ENCODE assay signal across 8 cellular contexts in genomic region chr1:72282271-72282656, GRCh38. TPM values are rescaled to one million over a fixed set of nuclear protein-coding genes. Genes with fewer than 3 reads are reported as not detected.
DNase-seq lines count a peak whose midpoint lies in the region; ATAC-seq and TF ChIP-seq lines count a peak whose summit lies in the region.

NEGR1 (minus strand) TSS chr1:72282539.

- intact Hi-C loops in A673 (cut with micrococcal nuclease; ENCODE audit: unreplicated experiment), result no loop called here

- in situ Hi-C loops in GM23248 (cut with MboI), result no loop called here

- CTCF ChIA-PET in A673 (lab: Charles Lee), result no interaction called here
- CTCF ChIA-PET in RWPE1 (lab: Yijun Ruan, JAX), result no interaction called here

- peak within 1 kb of the TSS; percentile 95 for H3K4me2 ChIP-seq in GM23248 (ENCODE audit: unreplicated experiment)

- ATAC-seq in stimulated activated naive CD8-positive, alpha-beta T cell treated with anti-CD3 and anti-CD28 coated beads, Interleukin-15, Interleukin-2, amounts not matched to agents 100 U/mL and 50 U/mL, for 24 hours, result no peak

- peak; percentile 78 for DNase-seq in A673 (ENCODE audit: low spot score)
- peak; percentile 87 for DNase-seq in GM23248
- peak; percentile 5 for DNase-seq in RWPE1 (ENCODE audit: low spot score)
- peak; percentile 68 for DNase-seq in dermis blood vessel endothelial cell
- DNase-seq in stimulated activated naive CD8-positive, alpha-beta T cell treated with anti-CD3 and anti-CD28 coated beads, Interleukin-15, Interleukin-2, amounts not matched to agents 100 U/mL and 50 U/mL, for 24 hours, result peak; percentile 18
- DNase-seq in DMS114 treated with DMSO at 0.1 percent for 48 hours (lab: John Stamatoyannopoulos, UW; ENCODE audit: unreplicated experiment), result no peak
- no peak for DNase-seq in stimulated activated CD4-positive, alpha-beta T cell treated with anti-CD3 and anti-CD28 coated beads, Interleukin-4, amount 100 ng/mL, for 1 hour

- peak within 1 kb of the TSS; percentile 86 for H3K27ac ChIP-seq in A673 (ENCODE audit: low read depth, low read length, poor library complexity, severe bottlenecking)
- H3K27ac ChIP-seq in GM23248, result peak within 1 kb of the TSS; percentile 99
- peak within 1 kb of the TSS; percentile 85 for H3K27ac ChIP-seq in RWPE1
- H3K27ac ChIP-seq in liver (ENCODE audit: low read depth in 1 of 2, low read length in 2 of 2), result peak within 1 kb of the TSS; percentile 28 to 73

- POLR2A ChIA-PET in A673 (lab: Charles Lee; ENCODE audit: low non-redundant PET) (interaction anchor here (0.7 kb wide), 1 partner anchor 45 kb away, joined by 5 read pairs; no protein-coding TSS in a partner anchor), RWPE1 (lab: Yijun Ruan, JAX; ENCODE audit: low non-redundant PET) (no interaction called here)

- no peaks in the 10 kb centered on the region for H3K9me3 ChIP-seq in A673 (ENCODE audit: low read depth, low read length, poor library complexity, severe bottlenecking)
- H3K9me3 ChIP-seq in GM23248 (ENCODE audit: low read depth), result no peaks in the 10 kb centered on the region
- H3K9me3 ChIP-seq in liver (ENCODE audit: control insufficient read depth in 4 of 4, low read length in 3 of 4), result no peaks in the 10 kb centered on the region

- peaks cover 31% of the 10 kb centered on the region for H3K79me2 ChIP-seq in GM23248 (ENCODE audit: insufficient read depth)

- H3K9me2 ChIP-seq in GM23248 (ENCODE audit: insufficient read depth), result no peaks in the 10 kb centered on the region

- H4K20me1 ChIP-seq in GM23248 (ENCODE audit: insufficient read depth), result no peaks in the 10 kb centered on the region

- peak within 1 kb of the TSS; percentile 69 for H3K4me3 ChIP-seq in A673 (ENCODE audit: low read depth, low read length, poor library complexity, severe bottlenecking)
- H3K4me3 ChIP-seq in GM23248, result peak within 1 kb of the TSS; percentile 96
- H3K4me3 ChIP-seq in liver (ENCODE audit: low read depth in 1 of 3, low read length in 3 of 3), result peak within 1 kb of the TSS; percentile 57 to 61 (median 59)

- WGBS in GM23248 (ENCODE audit: low coverage in 1 of 2, low lambda C conversion rate in 2 of 2, missing lambda C conversion rate in 2 of 2), 2 experiments, result 1 to 2% methylated on average over 18 of the region's 18 CpGs
- 2% methylated on average over 18 of the region's 18 CpGs for WGBS in liver

- H3F3A ChIP-seq in GM23248 (ENCODE audit: insufficient read depth), result peaks cover 38% of the 10 kb centered on the region

- TSS peak; percentile 28 for BruUV-seq in A673 (replicated peaks; lab: Mats Ljungman, UMichigan)

- H3K9ac ChIP-seq in GM23248 (peak within 1 kb of the TSS; percentile 98), liver (ENCODE audit: low read depth in 1 of 2, low read length in 2 of 2) (no peak within 1 kb of the TSS)

- H2AFZ ChIP-seq in GM23248, result peak within 1 kb of the TSS; percentile 99

- no peaks in the 10 kb centered on the region for H3K36me3 ChIP-seq in A673 (ENCODE audit: insufficient read depth, low read length, poor library complexity, severe bottlenecking)
- H3K36me3 ChIP-seq in GM23248 (ENCODE audit: low read depth), result no peaks in the 10 kb centered on the region
- H3K36me3 ChIP-seq in liver (ENCODE audit: control insufficient read depth in 4 of 4, insufficient read depth in 3 of 4, low read depth in 1 of 4, low read length in 3 of 4), result no peaks in the 10 kb centered on the region

- H3K4me1 ChIP-seq in A673 (ENCODE audit: insufficient read depth, low read length, poor library complexity, severe bottlenecking) (peaks cover 17% of the 10 kb centered on the region), GM23248 (ENCODE audit: insufficient read depth) (peaks cover 39% of the 10 kb centered on the region), liver (ENCODE audit: control insufficient read depth in 4 of 4, insufficient read depth in 4 of 4, low read length in 3 of 4) (peaks cover 4 to 21% (median 19%) of the 10 kb centered on the region in 4 donors)

- TF ChIP-seq CTCF in A673 (conservative IDR thresholded peaks at IDR 0.05; ENCODE audit: low read depth, low read length) (no peak), RWPE1 (conservative IDR thresholded peaks at IDR 0.05; ENCODE audit: low read depth) (no peak), liver (IDR thresholded peaks at IDR 0.05; ENCODE audit: low read depth, low read length, missing input control) (no peak)

- TF ChIP-seq RAD21 in liver (IDR thresholded peaks at IDR 0.05), result no peak

- H3K27me3 ChIP-seq in A673 (replicated peaks; ENCODE audit: insufficient read depth, low read depth, low read length, poor library complexity) (no peaks in the 10 kb centered on the region), GM23248 (replicated peaks; ENCODE audit: insufficient read depth) (no peaks in the 10 kb centered on the region), liver (ENCODE audit: control insufficient read depth in 4 of 4, insufficient read depth in 4 of 4, low read length in 3 of 4) (no peaks in the 10 kb centered on the region)

TF ChIP-seq in liver, 16 proteins besides CTCF, POLR2A, EP300 and RAD21:
- TF ChIP-seq REST (IDR thresholded peaks at IDR 0.05) (no peak), NR2F2 (IDR thresholded peaks at IDR 0.05) (no peak), JUND (IDR thresholded peaks at IDR 0.05) (no peak), RXRA (IDR thresholded peaks at IDR 0.05) (no peak), GABPA (IDR thresholded peaks at IDR 0.05 in 1 of 2, conservative IDR thresholded peaks at IDR 0.05 in 1 of 2) (no peak), HNF4A (conservative IDR thresholded peaks at IDR 0.05) (no peak), SP1 (IDR thresholded peaks at IDR 0.05) (no peak), YY1 (IDR thresholded peaks at IDR 0.05) (no peak)
- TF ChIP-seq, protein P1, sequence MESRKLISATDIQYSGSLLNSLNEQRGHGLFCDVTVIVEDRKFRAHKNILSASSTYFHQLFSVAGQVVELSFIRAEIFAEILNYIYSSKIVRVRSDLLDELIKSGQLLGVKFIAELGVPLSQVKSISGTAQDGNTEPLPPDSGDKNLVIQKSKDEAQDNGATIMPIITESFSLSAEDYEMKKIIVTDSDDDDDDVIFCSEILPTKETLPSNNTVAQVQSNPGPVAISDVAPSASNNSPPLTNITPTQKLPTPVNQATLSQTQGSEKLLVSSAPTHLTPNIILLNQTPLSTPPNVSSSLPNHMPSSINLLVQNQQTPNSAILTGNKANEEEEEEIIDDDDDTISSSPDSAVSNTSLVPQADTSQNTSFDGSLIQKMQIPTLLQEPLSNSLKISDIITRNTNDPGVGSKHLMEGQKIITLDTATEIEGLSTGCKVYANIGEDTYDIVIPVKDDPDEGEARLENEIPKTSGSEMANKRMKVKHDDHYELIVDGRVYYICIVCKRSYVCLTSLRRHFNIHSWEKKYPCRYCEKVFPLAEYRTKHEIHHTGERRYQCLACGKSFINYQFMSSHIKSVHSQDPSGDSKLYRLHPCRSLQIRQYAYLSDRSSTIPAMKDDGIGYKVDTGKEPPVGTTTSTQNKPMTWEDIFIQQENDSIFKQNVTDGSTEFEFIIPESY (IDR thresholded peaks at IDR 0.05), result no peak
- TF ChIP-seq, protein P2, sequence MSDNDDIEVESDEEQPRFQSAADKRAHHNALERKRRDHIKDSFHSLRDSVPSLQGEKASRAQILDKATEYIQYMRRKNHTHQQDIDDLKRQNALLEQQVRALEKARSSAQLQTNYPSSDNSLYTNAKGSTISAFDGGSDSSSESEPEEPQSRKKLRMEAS (IDR thresholded peaks at IDR 0.05), result no peak

RNA-seq across cellular contexts. Expression of gene NEGR1, which starts in this region (rescaled TPM):
- total RNA-seq in A673 (2021) (7.6 and 10.6 TPM in 2 replicates), dermis blood vessel endothelial cell (under 0.01 and 1.3 TPM in 2 replicates), liver (under 1 TPM; 0.08 to 0.14 TPM)
- total RNA-seq in GM23248 (2014; rRNA removed; shearing (Covaris generic)), result 15.7 and 20.0 TPM in 2 replicates
- polyA plus RNA-seq in GM23248 (2016; fragmentation: Nextera tagmentation; extraction: Ambion mirVana) (12.2 and 14.3 TPM in 2 replicates), liver (under 1 TPM in 1 of 2 donors, not detected in 1; 0.12 TPM)

Comparison
In these comparisons a context has a peak if more than half of its experiments do, and no peak if none do; other contexts are left out.
1. RNA of gene NEGR1 (polyA plus RNA-seq): 12.2 to 14.3 TPM in GM23248; 0.12 TPM in liver; every median in the first group is over 10 times any median in the second.
2. DNase-seq: peak in A673 (single experiment), GM23248 (single experiment), RWPE1 (single experiment), dermis blood vessel endothelial cell (single experiment) and stimulated activated naive CD8-positive, alpha-beta T cell treated with anti-CD3 and anti-CD28 coated beads, Interleukin-15, Interleukin-2, amounts not matched to agents 100 U/mL and 50 U/mL, for 24 hours (single experiment); none in DMS114 treated with DMSO at 0.1 percent for 48 hours (single experiment) and stimulated activated CD4-positive, alpha-beta T cell treated with anti-CD3 and anti-CD28 coated beads, Interleukin-4, amount 100 ng/mL, for 1 hour (single experiment).
3. Peak in every context shown above with its lines, with median percentiles within 50 percentile points of each other: H3K27ac ChIP-seq and H3K4me3 ChIP-seq.